Comparison of ENCODE assay signal across 8 cellular contexts in the genomic region with DNA sequence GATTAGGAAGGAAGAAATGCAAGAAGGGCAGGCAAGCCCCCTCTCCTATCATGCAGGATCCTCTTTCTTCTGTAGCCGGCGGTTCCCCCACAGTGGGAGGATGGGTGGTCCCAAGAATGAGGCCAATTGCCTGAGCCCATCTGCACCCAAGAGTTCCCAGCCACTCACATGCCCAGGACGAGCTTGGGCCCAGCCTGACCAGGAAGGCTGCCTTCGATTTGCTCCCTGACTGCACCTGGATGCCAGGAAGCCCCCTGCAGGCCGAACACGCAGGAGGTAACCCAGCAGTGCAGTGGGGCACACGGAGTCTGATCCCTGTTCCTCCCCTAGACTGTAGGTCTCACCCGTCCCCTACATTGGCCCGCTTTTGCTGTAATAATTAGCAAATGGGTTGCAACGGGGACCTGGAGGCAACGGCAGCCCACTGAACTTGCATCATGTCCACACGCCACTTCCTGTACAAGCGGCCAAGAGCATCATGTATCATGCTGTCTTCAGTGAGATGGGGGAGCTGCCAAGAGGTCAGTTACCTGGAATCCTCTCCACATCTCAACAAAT.
DNase-seq lines count a peak whose midpoint lies in the region; ATAC-seq lines count a peak whose summit lies in the region.

No MANE protein-coding gene starts in this region.

- no peaks in the 10 kb centered on the region for H3K9me3 Mint-ChIP-seq in activated T-helper 1 cell treated with anti-CD3 and anti-CD28 coated beads, Interleukin-12 subunit alpha, Interleukin-12 subunit beta, Interleukin-2, Interleukin-4 antibody, amounts not matched to agents 30 ng/mL and 10 ng/mL and 1 ng/mL, durations not matched to agents 14 hours and 24 hours and 36 hours

- no peak overlapping the region for H3K4me3 ChIP-seq in iPS DF 6.9 (ENCODE audit: low read length)

- WGBS in iPS DF 6.9 (ENCODE audit: insufficient coverage, insufficient read length), result no CpG with 5 or more reads among the region's 13 CpGs

- H3K27ac ChIP-seq in iPS DF 6.9 (ENCODE audit: low read length) (no peak overlapping the region), temporal lobe (ENCODE audit: low read depth, low read length) (peak overlapping the region; percentile 33)

- peaks cover 38% of the 10 kb centered on the region for H3K4me1 Mint-ChIP-seq in activated T-helper 1 cell treated with anti-CD3 and anti-CD28 coated beads, Interleukin-12 subunit alpha, Interleukin-12 subunit beta, Interleukin-2, Interleukin-4 antibody, amounts not matched to agents 30 ng/mL and 10 ng/mL and 1 ng/mL, durations not matched to agents 14 hours and 24 hours and 36 hours (ENCODE audit: low read depth)

- H3K4me1 ChIP-seq in iPS DF 6.9 (ENCODE audit: control insufficient read depth, insufficient read depth, low read length), result peaks cover 6% of the 10 kb centered on the region

- H3K4me3 Mint-ChIP-seq in activated T-helper 1 cell treated with anti-CD3 and anti-CD28 coated beads, Interleukin-12 subunit alpha, Interleukin-12 subunit beta, Interleukin-2, Interleukin-4 antibody, amounts not matched to agents 30 ng/mL and 10 ng/mL and 1 ng/mL, durations not matched to agents 14 hours and 24 hours and 36 hours, result peak overlapping the region; percentile 22

- ATAC-seq in activated CD4-positive, CD25-positive, alpha-beta regulatory T cell treated with anti-CD3 and anti-CD28 coated beads, Interleukin-2, amount 50 U/mL, for 24 hours, result no peak
- ATAC-seq in GM19023 (IDR thresholded peaks at IDR 0.05; ENCODE audit: unreplicated experiment), result no peak
- ATAC-seq in GM21390 (IDR thresholded peaks at IDR 0.05; ENCODE audit: unreplicated experiment), result no peak

- no peaks in the 10 kb centered on the region for H3K9me3 ChIP-seq in iPS DF 6.9 (ENCODE audit: control insufficient read depth, insufficient read depth, low read length)

- peaks cover 3% of the 10 kb centered on the region for H3K36me3 Mint-ChIP-seq in activated T-helper 1 cell treated with anti-CD3 and anti-CD28 coated beads, Interleukin-12 subunit alpha, Interleukin-12 subunit beta, Interleukin-2, Interleukin-4 antibody, amounts not matched to agents 30 ng/mL and 10 ng/mL and 1 ng/mL, durations not matched to agents 14 hours and 24 hours and 36 hours (ENCODE audit: low read depth)

- peaks cover 2% of the 10 kb centered on the region for H3K27me3 Mint-ChIP-seq in activated T-helper 1 cell treated with anti-CD3 and anti-CD28 coated beads, Interleukin-12 subunit alpha, Interleukin-12 subunit beta, Interleukin-2, Interleukin-4 antibody, amounts not matched to agents 30 ng/mL and 10 ng/mL and 1 ng/mL, durations not matched to agents 14 hours and 24 hours and 36 hours (ENCODE audit: insufficient read depth)

- H3K27me3 ChIP-seq in iPS DF 6.9 (ENCODE audit: control insufficient read depth, insufficient read depth, low read length), result no peaks in the 10 kb centered on the region

- H3K36me3 ChIP-seq in iPS DF 6.9 (ENCODE audit: control insufficient read depth, insufficient read depth, low read length), result no peaks in the 10 kb centered on the region

- intact Hi-C loops in activated T-helper 1 cell treated with anti-CD3 and anti-CD28 coated beads, Interleukin-12 subunit alpha, Interleukin-12 subunit beta, Interleukin-2, Interleukin-4 antibody, amounts not matched to agents 30 ng/mL and 10 ng/mL and 1 ng/mL, durations not matched to agents 14 hours and 24 hours and 36 hours (cut with micrococcal nuclease), result loop anchor here (1.0 to 5.0 kb wide), 4 partner anchors 66 to 374 kb away; a partner anchor contains a TSS

- H3K27ac Mint-ChIP-seq in activated T-helper 1 cell treated with anti-CD3 and anti-CD28 coated beads, Interleukin-12 subunit alpha, Interleukin-12 subunit beta, Interleukin-2, Interleukin-4 antibody, amounts not matched to agents 30 ng/mL and 10 ng/mL and 1 ng/mL, durations not matched to agents 14 hours and 24 hours and 36 hours, result peak overlapping the region; percentile 88

- DNase-seq in activated CD4-positive, CD25-positive, alpha-beta regulatory T cell treated with anti-CD3 and anti-CD28 coated beads, Interleukin-2, amount 50 U/mL, for 72 hours, result peak; percentile 28
- no peak for DNase-seq in activated T-helper 1 cell treated with anti-CD3 and anti-CD28 coated beads, Interleukin-12 subunit alpha, Interleukin-12 subunit beta, Interleukin-2, Interleukin-4 antibody, amounts not matched to agents 30 ng/mL and 10 ng/mL and 1 ng/mL, durations not matched to agents 14 hours and 24 hours and 36 hours (ENCODE audit: low spot score)
- DNase-seq in iPS DF 6.9 (ENCODE audit: low read depth, low spot score), result peak; percentile 18
- no peak for DNase-seq in MV-4-11 (lab: John Stamatoyannopoulos, UW)

Comparison
In these comparisons a context has a peak if more than half of its experiments do, and no peak if none do; other contexts are left out.
1. DNase-seq: peak in activated CD4-positive, CD25-positive, alpha-beta regulatory T cell treated with anti-CD3 and anti-CD28 coated beads, Interleukin-2, amount 50 U/mL, for 72 hours (single experiment) and iPS DF 6.9 (single experiment); none in activated T-helper 1 cell treated with anti-CD3 and anti-CD28 coated beads, Interleukin-12 subunit alpha, Interleukin-12 subunit beta, Interleukin-2, Interleukin-4 antibody, amounts not matched to agents 30 ng/mL and 10 ng/mL and 1 ng/mL, durations not matched to agents 14 hours and 24 hours and 36 hours (single experiment) and MV-4-11 (single experiment).